8 cellular contexts compared by ENCODE assay signal in the genomic region with DNA sequence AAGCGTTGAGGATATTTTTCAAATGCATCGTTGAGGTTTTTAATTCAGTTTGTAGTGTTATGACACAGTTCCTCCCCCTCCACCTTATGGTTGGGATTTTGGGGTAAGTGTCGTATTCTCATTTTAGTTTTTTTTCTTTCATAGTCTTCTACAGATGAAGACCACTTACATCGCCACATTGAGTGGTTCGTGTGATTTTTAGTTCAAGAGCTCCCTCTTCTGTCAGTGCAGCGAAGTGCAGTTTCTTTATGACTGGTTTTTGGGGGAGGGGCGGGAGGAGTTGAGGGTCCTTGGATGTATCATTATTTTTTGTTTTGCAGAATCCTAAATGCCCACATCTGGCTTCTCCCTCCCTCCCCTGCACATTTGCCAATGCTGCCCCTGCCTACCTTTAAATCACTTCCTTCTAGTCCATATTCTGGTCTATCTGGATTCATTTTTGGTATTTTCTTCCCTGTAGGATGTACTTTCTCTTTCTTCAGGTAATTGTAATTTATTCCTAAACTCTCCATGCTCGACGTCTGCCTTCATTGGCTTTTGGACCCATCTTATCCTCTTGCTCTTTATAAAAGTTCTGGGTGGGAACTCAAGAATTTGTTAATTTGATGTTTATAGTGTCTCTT.
DNase-seq lines count a peak whose midpoint lies in the region; ATAC-seq and TF ChIP-seq lines count a peak whose summit lies in the region.

No MANE protein-coding gene starts in this region.

- peak; percentile 78 for TF ChIP-seq CTCF in GM06990 (IDR thresholded peaks at IDR 0.05; ENCODE audit: insufficient read depth, low read length, poor library complexity, severe bottlenecking)

- DNase-seq in AG08395 (ENCODE audit: low spot score) (peak; percentile 45), GM06990 (ENCODE audit: extremely low read depth, insufficient read length) (no peak), NCI-H2081 (lab: John Stamatoyannopoulos, UW) (peak; percentile 55 to 63), glomerular visceral epithelial cell (ENCODE audit: extremely low spot score) (peak; percentile 53), middle frontal gyrus (ENCODE audit: extremely low spot score, low spot score) (no peak)
- DNase-seq in activated CD4-positive, alpha-beta T cell treated with anti-CD3 and anti-CD28 coated beads for 48 hours = peak; percentile 41
- peak; percentile 25 to 32 for DNase-seq in stimulated activated CD4-positive, alpha-beta T cell treated with anti-CD3 and anti-CD28 coated beads, Interleukin-2, amount 100 ng/mL, for 24 hours

- no peak for ATAC-seq in GM19351 (IDR thresholded peaks at IDR 0.05; ENCODE audit: unreplicated experiment)

- H3K36me3 ChIP-seq in GM06990 (ENCODE audit: control insufficient read depth, insufficient read depth, low read length) = no peaks in the 10 kb centered on the region

- H3K27me3 ChIP-seq in GM06990 (replicated peaks; ENCODE audit: control insufficient read depth, insufficient read depth, low read length) = no peaks in the 10 kb centered on the region

- H3K4me3 ChIP-seq in GM06990 (replicated peaks; ENCODE audit: low read depth, low read length) = no peak overlapping the region

Comparison
In these comparisons a context has a peak if more than half of its experiments do, and no peak if none do; other contexts are left out.
1. DNase-seq: peak in AG08395 (single experiment), NCI-H2081 (2 of 2), activated CD4-positive, alpha-beta T cell treated with anti-CD3 and anti-CD28 coated beads for 48 hours (single experiment), glomerular visceral epithelial cell (single experiment) and stimulated activated CD4-positive, alpha-beta T cell treated with anti-CD3 and anti-CD28 coated beads, Interleukin-2, amount 100 ng/mL, for 24 hours (2 of 2); none in GM06990 (single experiment) and middle frontal gyrus (single experiment).